ENCODE assay signal across 25 cellular contexts in the genomic region with DNA sequence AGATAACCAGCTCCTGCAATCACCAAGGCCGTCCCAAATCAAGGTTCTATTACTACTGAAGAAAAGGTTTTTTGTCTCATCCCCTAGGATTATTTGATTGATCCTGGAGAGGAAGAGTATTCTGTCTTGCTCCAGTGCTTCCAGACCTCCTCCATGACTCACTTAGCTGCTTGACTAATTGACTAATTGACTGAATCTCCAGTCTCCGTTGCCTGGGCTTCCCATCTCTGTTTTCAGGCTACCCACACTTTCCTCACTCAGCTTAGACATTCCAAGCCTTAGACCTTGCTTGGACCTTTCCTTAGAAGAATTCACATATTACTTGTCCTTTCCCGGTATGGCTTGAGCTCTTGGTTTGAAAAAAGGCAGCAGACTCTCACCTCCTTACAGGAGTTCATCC.
A peak's percentile ranks its signal among the peaks of the same experiment; 100 is the strongest.
DNase-seq lines count a peak whose midpoint lies in the region; ATAC-seq lines count a peak whose summit lies in the region.
"Had no signal": no experiment of that assay in that cellular context is flagged by ENCODE, and none has a peak within 500 bp of the region (broad histone marks: within the 10 kb centered on the region; RNA-seq: fewer than 3 reads in every experiment).

No MANE protein-coding gene starts in this region.

- H3K27ac Mint-ChIP-seq in activated T-helper 1 cell treated with anti-CD3 and anti-CD28 coated beads, Interleukin-12 subunit alpha, Interleukin-12 subunit beta, Interleukin-2, Interleukin-4 antibody, amounts not matched to agents 30 ng/mL and 10 ng/mL and 1 ng/mL, durations not matched to agents 14 hours and 24 hours and 36 hours = no peak overlapping the region
- H3K27ac Mint-ChIP-seq: activated CD4-positive, alpha-beta memory T cell treated with anti-CD3 and anti-CD28 coated beads for 36 hours; CD4-positive, alpha-beta T cell; GM23338; progenitor cell of endocrine pancreas had no signal

- no peak for ATAC-seq in GM18867 (IDR thresholded peaks at IDR 0.05; ENCODE audit: unreplicated experiment)
- no peak for ATAC-seq in HG02852 (IDR thresholded peaks at IDR 0.05; ENCODE audit: unreplicated experiment)
- ATAC-seq: activated CD4-positive, CD25-positive, alpha-beta regulatory T cell treated with anti-CD3 and anti-CD28 coated beads, Interleukin-2, amount 50 U/mL, for 24 hours; esophagus mucosa; GM23338 had no signal

- peaks cover 17% of the 10 kb centered on the region for H3K9me3 Mint-ChIP-seq in activated T-helper 1 cell treated with anti-CD3 and anti-CD28 coated beads, Interleukin-12 subunit alpha, Interleukin-12 subunit beta, Interleukin-2, Interleukin-4 antibody, amounts not matched to agents 30 ng/mL and 10 ng/mL and 1 ng/mL, durations not matched to agents 14 hours and 24 hours and 36 hours

- peak; percentile 57 for DNase-seq in AG08395 (ENCODE audit: low spot score)
- peak; percentile 72 for DNase-seq in ELR (ENCODE audit: low read depth)
- DNase-seq in SK-N-DZ (ENCODE audit: low spot score) = peak; percentile 65
- DNase-seq in glomerular visceral epithelial cell (ENCODE audit: extremely low spot score) = peak; percentile 70
- no peak for DNase-seq in activated T-helper 1 cell treated with anti-CD3 and anti-CD28 coated beads, Interleukin-12 subunit alpha, Interleukin-12 subunit beta, Interleukin-2, Interleukin-4 antibody, amounts not matched to agents 30 ng/mL and 10 ng/mL and 1 ng/mL, durations not matched to agents 14 hours and 24 hours and 36 hours (ENCODE audit: low spot score)
- no peak for DNase-seq in NCI-H1105 (lab: John Stamatoyannopoulos, UW)
- DNase-seq: activated CD4-positive, alpha-beta memory T cell treated with anti-CD3 and anti-CD28 coated beads for 36 hours; activated gamma-delta T cell; brain microvascular endothelial cell; CD4-positive, alpha-beta T cell; DMS 273 treated with DMSO at 0.1 percent for 48 hours; effector memory CD4-positive, alpha-beta T cell; GF-D8; MV-4-11; NCI-H2171; SHP77; stomach; SW 1271; tibial artery had no signal

- intact Hi-C loops in activated T-helper 1 cell treated with anti-CD3 and anti-CD28 coated beads, Interleukin-12 subunit alpha, Interleukin-12 subunit beta, Interleukin-2, Interleukin-4 antibody, amounts not matched to agents 30 ng/mL and 10 ng/mL and 1 ng/mL, durations not matched to agents 14 hours and 24 hours and 36 hours (cut with micrococcal nuclease) = no loop called here

- H3K36me3 Mint-ChIP-seq in activated T-helper 1 cell treated with anti-CD3 and anti-CD28 coated beads, Interleukin-12 subunit alpha, Interleukin-12 subunit beta, Interleukin-2, Interleukin-4 antibody, amounts not matched to agents 30 ng/mL and 10 ng/mL and 1 ng/mL, durations not matched to agents 14 hours and 24 hours and 36 hours (ENCODE audit: low read depth) = peaks cover 3% of the 10 kb centered on the region

- no peaks in the 10 kb centered on the region for H3K27me3 Mint-ChIP-seq in activated T-helper 1 cell treated with anti-CD3 and anti-CD28 coated beads, Interleukin-12 subunit alpha, Interleukin-12 subunit beta, Interleukin-2, Interleukin-4 antibody, amounts not matched to agents 30 ng/mL and 10 ng/mL and 1 ng/mL, durations not matched to agents 14 hours and 24 hours and 36 hours (ENCODE audit: insufficient read depth)
- H3K27me3 Mint-ChIP-seq: CD4-positive, alpha-beta T cell; progenitor cell of endocrine pancreas had no signal

- no peak overlapping the region for H3K4me3 Mint-ChIP-seq in activated T-helper 1 cell treated with anti-CD3 and anti-CD28 coated beads, Interleukin-12 subunit alpha, Interleukin-12 subunit beta, Interleukin-2, Interleukin-4 antibody, amounts not matched to agents 30 ng/mL and 10 ng/mL and 1 ng/mL, durations not matched to agents 14 hours and 24 hours and 36 hours
- H3K4me3 Mint-ChIP-seq: activated CD4-positive, alpha-beta memory T cell treated with anti-CD3 and anti-CD28 coated beads for 36 hours; CD4-positive, alpha-beta T cell; GM23338 had no signal

- H3K4me1 Mint-ChIP-seq in activated T-helper 1 cell treated with anti-CD3 and anti-CD28 coated beads, Interleukin-12 subunit alpha, Interleukin-12 subunit beta, Interleukin-2, Interleukin-4 antibody, amounts not matched to agents 30 ng/mL and 10 ng/mL and 1 ng/mL, durations not matched to agents 14 hours and 24 hours and 36 hours (ENCODE audit: low read depth) = peaks cover 14% of the 10 kb centered on the region

Comparison
In these comparisons a context has a peak if more than half of its experiments do, and no peak if none do; other contexts are left out.
1. DNase-seq: peak in AG08395 (single experiment), ELR (single experiment), SK-N-DZ (single experiment) and glomerular visceral epithelial cell (single experiment); none in activated T-helper 1 cell treated with anti-CD3 and anti-CD28 coated beads, Interleukin-12 subunit alpha, Interleukin-12 subunit beta, Interleukin-2, Interleukin-4 antibody, amounts not matched to agents 30 ng/mL and 10 ng/mL and 1 ng/mL, durations not matched to agents 14 hours and 24 hours and 36 hours (single experiment) and NCI-H1105 (single experiment).